22 cellular contexts compared by ENCODE assay signal in genomic region chr9:133894377-133895321, GRCh38.
DNase-seq lines count a peak whose midpoint lies in the region; ATAC-seq and TF ChIP-seq lines count a peak whose summit lies in the region.
"Had no signal": no experiment of that assay in that cellular context is flagged by ENCODE, and none has a peak within 500 bp of the region (broad histone marks: within the 10 kb centered on the region; RNA-seq: fewer than 3 reads in every experiment).

No MANE protein-coding gene starts in this region.

- no peak overlapping the region for H4K8ac ChIP-seq in trophoblast cell (ENCODE audit: low read depth, low read length)

- H2AFZ ChIP-seq in trophoblast cell (ENCODE audit: insufficient read depth, low read length, poor library complexity) = no peak overlapping the region

- no peak overlapping the region for H3K23ac ChIP-seq in trophoblast cell (ENCODE audit: low read length)

- no peak for ATAC-seq in GM21528 (IDR thresholded peaks at IDR 0.05; ENCODE audit: low FRiP score, unreplicated experiment)
- no peak for ATAC-seq in SK-N-SH treated with all-trans-retinoic acid at 6 μM for 48 hours

- H3K79me1 ChIP-seq in trophoblast cell (ENCODE audit: low read length) = peaks cover 24% of the 10 kb centered on the region

- no peak overlapping the region for H2BK5ac ChIP-seq in trophoblast cell (ENCODE audit: low read depth, low read length, poor library complexity)

- no peak overlapping the region for H2AK5ac ChIP-seq in trophoblast cell (ENCODE audit: low read length)

- H2BK120ac ChIP-seq in trophoblast cell (ENCODE audit: insufficient read depth, low read length, poor library complexity) = no peak overlapping the region

- H3K36me3 Mint-ChIP-seq in brain = peaks cover 25% of the 10 kb centered on the region

- TF ChIP-seq RAD21 in liver (IDR thresholded peaks at IDR 0.05) = no peak

- no peak overlapping the region for H4K12ac ChIP-seq in trophoblast cell (ENCODE audit: low read depth, low read length)

- peak overlapping the region; percentile 29 for H3K14ac ChIP-seq in trophoblast cell (ENCODE audit: low read length)

- H3K9me3 Mint-ChIP-seq in brain = peaks cover 0 to 2% (median 0%) of the 10 kb centered on the region in 5 experiments

- H3K27ac Mint-ChIP-seq in brain = peak overlapping the region in 3 of 5 experiments; percentile 28 to 87 (median 57)

- peak overlapping the region; percentile 13 for H3K4ac ChIP-seq in trophoblast cell (ENCODE audit: low read depth, low read length)

- H2BK12ac ChIP-seq in trophoblast cell (ENCODE audit: low read length) = no peak overlapping the region

- H3K18ac ChIP-seq in trophoblast cell (ENCODE audit: low read length) = peak overlapping the region; percentile 67

- H3K27me3 Mint-ChIP-seq in brain = peaks cover 3% of the 10 kb centered on the region

- no peak overlapping the region for H4K91ac ChIP-seq in trophoblast cell (ENCODE audit: low read depth, low read length)

- TF ChIP-seq CTCF in brain (conservative IDR thresholded peaks at IDR 0.05) (no peak), liver (IDR thresholded peaks at IDR 0.05; ENCODE audit: low read depth, low read length, missing input control) (no peak)

- no peak overlapping the region for H3K4me3 Mint-ChIP-seq in brain
- H3K4me3 Mint-ChIP-seq: CD14-positive monocyte had no signal

- H4K20me1 ChIP-seq in BLaER1 treated with 17β-estradiol and CSF1 and Interleukin-3, amounts not matched to agents 10 nM and 100 nM = peaks cover 7 to 56% (median 47%) of the 10 kb centered on the region in 11 experiments; a peak in 21 of 22 replicates

- peak overlapping the region in 2 of 11 experiments; percentile 2 to 50; a peak in 1 of 22 replicates for H3K9ac ChIP-seq in BLaER1 treated with 17β-estradiol and CSF1 and Interleukin-3, amounts not matched to agents 10 nM and 100 nM
- H3K9ac ChIP-seq in liver (ENCODE audit: low read depth in 1 of 2, low read length in 2 of 2) (peak overlapping the region in 1 of 2 donors; percentile 45), trophoblast cell (ENCODE audit: low read length) (no peak overlapping the region)
- H3K9ac ChIP-seq: KMS-11 had no signal

- no peak overlapping the region for H3K27ac ChIP-seq in BLaER1 treated with 17β-estradiol and CSF1 and Interleukin-3, amounts not matched to agents 10 nM and 100 nM
- H3K27ac ChIP-seq in liver (ENCODE audit: low read depth in 1 of 2, low read length in 2 of 2) (peak overlapping the region; percentile 63 to 92), trophoblast cell (ENCODE audit: low read depth, low read length) (no peak overlapping the region)
- H3K27ac ChIP-seq: KMS-11 had no signal

- H3K4me1 Mint-ChIP-seq in brain = peaks cover 62% of the 10 kb centered on the region
- H3K4me1 Mint-ChIP-seq: CD14-positive monocyte had no signal

- H3K27me3 ChIP-seq in BLaER1 treated with 17β-estradiol and CSF1 and Interleukin-3, amounts not matched to agents 10 nM and 100 nM = no peaks in the 10 kb centered on the region
- H3K27me3 ChIP-seq in liver (ENCODE audit: control insufficient read depth in 4 of 4, insufficient read depth in 4 of 4, low read length in 3 of 4) (no peaks in the 10 kb centered on the region), trophoblast cell (ENCODE audit: insufficient read depth, low read length) (no peaks in the 10 kb centered on the region)

- H3K4me2 ChIP-seq in BLaER1 treated with 17β-estradiol and CSF1 and Interleukin-3, amounts not matched to agents 10 nM and 100 nM = peak overlapping the region in 7 of 11 experiments; percentile 15 to 34 (median 28); a peak in 7 of 22 replicates
- no peak overlapping the region for H3K4me2 ChIP-seq in trophoblast cell (ENCODE audit: low read length)
- H3K4me2 ChIP-seq: KMS-11 had no signal

- no peaks in the 10 kb centered on the region for H3K9me3 ChIP-seq in BLaER1 treated with 17β-estradiol and CSF1 and Interleukin-3, amounts not matched to agents 10 nM and 100 nM (replicated peaks in 1 of 11)
- H3K9me3 ChIP-seq in liver (ENCODE audit: control insufficient read depth in 4 of 4, low read length in 3 of 4) (no peaks in the 10 kb centered on the region), trophoblast cell (ENCODE audit: insufficient read depth, low read depth, low read length) (peaks cover 4% of the 10 kb centered on the region)
- H3K9me3 ChIP-seq: HAP-1 had no signal

- peaks cover 5 to 33% (median 26%) of the 10 kb centered on the region in 10 experiments for H3K4me1 ChIP-seq in BLaER1 treated with 17β-estradiol and CSF1 and Interleukin-3, amounts not matched to agents 10 nM and 100 nM
- H3K4me1 ChIP-seq in liver (ENCODE audit: control insufficient read depth in 4 of 4, insufficient read depth in 4 of 4, low read length in 3 of 4) (peaks cover 31 to 56% (median 41%) of the 10 kb centered on the region in 4 donors), trophoblast cell (ENCODE audit: control insufficient read depth in 1 of 2, insufficient read depth in 2 of 2, low read length in 2 of 2) (peaks cover 25 to 31% of the 10 kb centered on the region in 2 experiments)
- H3K4me1 ChIP-seq: HAP-1 had no signal

- no peak overlapping the region for H3K4me3 ChIP-seq in BLaER1 treated with 17β-estradiol and CSF1 and Interleukin-3, amounts not matched to agents 10 nM and 100 nM
- H3K4me3 ChIP-seq in liver (ENCODE audit: low read depth in 1 of 3, low read length in 3 of 3) (no peak overlapping the region), trophoblast cell (ENCODE audit: low read depth, low read length) (no peak overlapping the region)
- H3K4me3 ChIP-seq: HAP-1 had no signal

- WGBS in liver = 73% methylated on average over 24 of the region's 24 CpGs
- no CpG with 5 or more reads among the region's 24 CpGs for WGBS in trophoblast cell (ENCODE audit: extremely low coverage, insufficient coverage, insufficient read length)

- peaks cover 0 to 17% (median 0%) of the 10 kb centered on the region in 11 experiments; a peak in 4 of 22 replicates for H3K36me3 ChIP-seq in BLaER1 treated with 17β-estradiol and CSF1 and Interleukin-3, amounts not matched to agents 10 nM and 100 nM
- H3K36me3 ChIP-seq in liver (ENCODE audit: control insufficient read depth in 4 of 4, insufficient read depth in 3 of 4, low read depth in 1 of 4, low read length in 3 of 4) (no peaks in the 10 kb centered on the region), trophoblast cell (ENCODE audit: control insufficient read depth in 1 of 2, insufficient read depth in 2 of 2, low read length in 2 of 2) (peaks cover 20 to 21% of the 10 kb centered on the region in 2 experiments)
- H3K36me3 ChIP-seq: HAP-1 had no signal

- DNase-seq in trophoblast cell = no peak
- DNase-seq in NCI-H2196 treated with DMSO at 0.1 percent for 48 hours (lab: John Stamatoyannopoulos, UW; ENCODE audit: unreplicated experiment) = no peak
- DNase-seq in iPS-NIHi11 (ENCODE audit: low spot score) = no peak
- DNase-seq: 8988T; AML-193; EL; IMR-90; NCI-H1092 treated with DMSO at 0.1 percent for 48 hours; NCI-H1436 treated with DMSO at 0.1 percent for 48 hours; NCI-H1930; NCI-H226; NCI-H510A treated with DMSO at 0.1 percent for 48 hours; NCI-H774; NK-92 treated with Interleukin-12 subunit alpha and Interleukin-12 subunit beta, amount 100 ng/mL, for 24 hours had no signal

- peaks cover 14% of the 10 kb centered on the region for H3K79me2 ChIP-seq in trophoblast cell (ENCODE audit: control insufficient read depth, insufficient read depth, low read length, poor library complexity)

TF ChIP-seq in liver, 16 proteins besides CTCF, POLR2A, EP300 and RAD21:
- TF ChIP-seq RXRA (IDR thresholded peaks at IDR 0.05) (peak; percentile 43 to 79), HNF4A (conservative IDR thresholded peaks at IDR 0.05) (peak; percentile 51 to 79), SP1 (IDR thresholded peaks at IDR 0.05) (no peak)

TF ChIP-seq in SK-N-SH treated with all-trans-retinoic acid at 6 μM for 48 hours, 23 proteins besides CTCF, POLR2A, EP300 and RAD21 (continues in another document):
- TF ChIP-seq OSR1 (CRISPR knock-in tag; IDR thresholded peaks at IDR 0.05) (no peak), ZFP3 (CRISPR knock-in tag; IDR thresholded peaks at IDR 0.05) (no peak), PATZ1 (CRISPR knock-in tag; IDR thresholded peaks at IDR 0.05; ENCODE audit: borderline replicate concordance) (no peak), ZC3H10 (CRISPR knock-in tag; IDR thresholded peaks at IDR 0.05) (no peak), RARB (CRISPR knock-in tag; IDR thresholded peaks at IDR 0.05) (no peak), BACH2 (CRISPR knock-in tag; IDR thresholded peaks at IDR 0.05; ENCODE audit: borderline replicate concordance) (no peak), TOX (CRISPR knock-in tag; IDR thresholded peaks at IDR 0.05; ENCODE audit: borderline replicate concordance) (no peak), CSDC2 (CRISPR knock-in tag; IDR thresholded peaks at IDR 0.05) (no peak), ZNF8 (CRISPR knock-in tag; IDR thresholded peaks at IDR 0.05) (no peak), GLIS3 (CRISPR knock-in tag; IDR thresholded peaks at IDR 0.05) (no peak)
- TF ChIP-seq, protein P1, sequence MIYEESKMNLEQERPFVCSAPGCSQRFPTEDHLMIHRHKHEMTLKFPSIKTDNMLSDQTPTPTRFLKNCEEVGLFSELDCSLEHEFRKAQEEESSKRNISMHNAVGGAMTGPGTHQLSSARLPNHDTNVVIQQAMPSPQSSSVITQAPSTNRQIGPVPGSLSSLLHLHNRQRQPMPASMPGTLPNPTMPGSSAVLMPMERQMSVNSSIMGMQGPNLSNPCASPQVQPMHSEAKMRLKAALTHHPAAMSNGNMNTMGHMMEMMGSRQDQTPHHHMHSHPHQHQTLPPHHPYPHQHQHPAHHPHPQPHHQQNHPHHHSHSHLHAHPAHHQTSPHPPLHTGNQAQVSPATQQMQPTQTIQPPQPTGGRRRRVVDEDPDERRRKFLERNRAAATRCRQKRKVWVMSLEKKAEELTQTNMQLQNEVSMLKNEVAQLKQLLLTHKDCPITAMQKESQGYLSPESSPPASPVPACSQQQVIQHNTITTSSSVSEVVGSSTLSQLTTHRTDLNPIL (CRISPR knock-in tag; IDR thresholded peaks at IDR 0.05; ENCODE audit: low read depth) = no peak

Comparison
In these comparisons a context has a peak if more than half of its experiments do, and no peak if none do; other contexts are left out.
1. H3K27ac ChIP-seq: peak in liver (2 of 2); none in BLaER1 treated with 17β-estradiol and CSF1 and Interleukin-3, amounts not matched to agents 10 nM and 100 nM (0 of 11) and trophoblast cell (single experiment).